ENCODE assay signal across 23 cellular contexts in the genomic region with DNA sequence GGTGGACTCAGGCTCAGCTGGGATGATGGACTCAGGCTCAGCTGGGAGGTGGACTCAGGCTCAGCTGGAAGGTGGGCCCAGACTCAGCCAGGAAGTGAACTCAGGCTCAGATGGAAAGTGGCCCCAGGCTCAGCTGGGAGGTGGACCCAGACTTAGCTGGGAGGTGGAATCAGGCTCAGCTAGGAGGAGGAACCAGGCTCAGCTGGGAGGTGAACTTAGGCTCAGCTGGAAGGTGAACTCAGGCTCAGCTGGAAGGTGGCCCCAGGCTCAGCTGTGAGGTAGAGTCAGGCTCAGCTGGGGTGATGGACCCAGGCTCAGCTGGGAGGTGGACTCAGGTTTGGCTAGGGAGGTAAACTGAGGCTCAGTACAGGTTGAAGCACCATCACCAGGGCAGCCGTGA. TPM values are rescaled to one million over a fixed set of nuclear protein-coding genes. Genes with fewer than 3 reads are reported as not detected.
A peak's percentile ranks its signal among the peaks of the same experiment; 100 is the strongest.
DNase-seq lines count a peak whose midpoint lies in the region; ATAC-seq and TF ChIP-seq lines count a peak whose summit lies in the region.
"Had no signal": no experiment of that assay in that cellular context is flagged by ENCODE, and none has a peak within 500 bp of the region (broad histone marks: within the 10 kb centered on the region; RNA-seq: fewer than 3 reads in every experiment).

No MANE protein-coding gene starts in this region.

- H3K9me3 ChIP-seq in BLaER1 (no peaks in the 10 kb centered on the region), body of pancreas (no peaks in the 10 kb centered on the region), prostate gland (no peaks in the 10 kb centered on the region), ascending aorta (no peaks in the 10 kb centered on the region)
- H3K9me3 ChIP-seq: Peyer's patch, SJSA1 had no signal

- intact Hi-C loops in Right ventricle myocardium superior (cut with DNase I) (loop anchor here (10.0 kb wide), 1 partner anchor 183 kb away; no protein-coding TSS in a partner anchor), cardiac septum (cut with DNase I) (no loop called here), body of pancreas (cut with DNase I) (no loop called here), posterior vena cava (cut with DNase I) (no loop called here), prostate gland (cut with DNase I) (no loop called here), ascending aorta (cut with DNase I) (no loop called here)

- TF ChIP-seq POLR2A in body of pancreas (IDR thresholded peaks at IDR 0.05) (no peak), prostate gland (IDR thresholded peaks at IDR 0.05) (no peak)

- no peak for TF ChIP-seq CTCF in body of pancreas (IDR thresholded peaks at IDR 0.05)
- no peak for TF ChIP-seq CTCF in prostate gland (IDR thresholded peaks at IDR 0.05)
- TF ChIP-seq CTCF in ascending aorta (IDR thresholded peaks at IDR 0.05), result no peak

- no peak for ATAC-seq in Right ventricle myocardium superior (ENCODE audit: poor library complexity)
- no peak for ATAC-seq in body of pancreas
- no peak for ATAC-seq in GM18907 (IDR thresholded peaks at IDR 0.05; ENCODE audit: unreplicated experiment)
- ATAC-seq: CD8-positive, alpha-beta T cell; HCT116 had no signal

- H3K4me3 ChIP-seq in BLaER1, result no peak overlapping the region
- H3K4me3 ChIP-seq in body of pancreas, result no peak overlapping the region
- no peak overlapping the region for H3K4me3 ChIP-seq in prostate gland
- H3K4me3 ChIP-seq in ascending aorta, result no peak overlapping the region
- H3K4me3 ChIP-seq: Peyer's patch, SJSA1 had no signal

- peak overlapping the region; percentile 98 for H3K4me2 ChIP-seq in BLaER1
- H3K4me2 ChIP-seq: KMS-11 had no signal

- H3K27ac ChIP-seq in BLaER1, result 0 out of 2 replicates have a peak overlapping the region, but pooled peaks have one; percentile 35
- H3K27ac ChIP-seq in body of pancreas, result no peak overlapping the region
- no peak overlapping the region for H3K27ac ChIP-seq in prostate gland
- no peak overlapping the region for H3K27ac ChIP-seq in ascending aorta
- H3K27ac ChIP-seq: KMS-11, Peyer's patch, SJSA1 had no signal

- H3K9ac ChIP-seq in BLaER1, result no peak overlapping the region
- H3K9ac ChIP-seq: KMS-11 had no signal

- 55% methylated on average over 1 of the region's 1 CpG; no CpG with 5 or more reads in 1 of the 2 donors for WGBS in body of pancreas, 2 donors
- 87% methylated on average over 1 of the region's 1 CpG for WGBS in prostate gland

- H4K20me1 ChIP-seq in BLaER1, result no peaks in the 10 kb centered on the region

- DNase-seq in Right ventricle myocardium superior (peak; percentile 22), cardiac septum (ENCODE audit: low spot score) (no peak), body of pancreas (peak in 3 of 4 donors; percentile 0 to 6 (median 3)), posterior vena cava (ENCODE audit: low spot score) (peak; percentile 60), prostate gland (ENCODE audit: low spot score) (no peak), ascending aorta (ENCODE audit: low spot score in 2 of 2) (no peak)
- DNase-seq: CD8-positive, alpha-beta T cell; GOT3; IMR-90; MV-4-11; NCI-H1105 treated with DMSO at 0.1 percent for 48 hours; NCI-H1694; NCI-H2081; NCI-H2171 treated with DMSO at 0.1 percent for 48 hours; NCI-H524 treated with DMSO at 0.1 percent for 48 hours; NCI-H82 had no signal

- peaks cover 85% of the 10 kb centered on the region for H3K4me1 ChIP-seq in BLaER1
- no peaks in the 10 kb centered on the region for H3K4me1 ChIP-seq in body of pancreas
- H3K4me1 ChIP-seq in prostate gland (replicated peaks), result no peaks in the 10 kb centered on the region
- H3K4me1 ChIP-seq in ascending aorta, result no peaks in the 10 kb centered on the region
- H3K4me1 ChIP-seq: Peyer's patch, SJSA1 had no signal

- H3K36me3 ChIP-seq in BLaER1 (no peaks in the 10 kb centered on the region), body of pancreas (replicated peaks in 1 of 2; ENCODE audit: insufficient read depth in 1 of 2, low read depth in 2 of 2) (no peaks in the 10 kb centered on the region), prostate gland (no peaks in the 10 kb centered on the region), ascending aorta (no peaks in the 10 kb centered on the region)
- H3K36me3 ChIP-seq: Peyer's patch, SJSA1 had no signal

- H3K27me3 ChIP-seq in BLaER1, result no peaks in the 10 kb centered on the region
- no peaks in the 10 kb centered on the region for H3K27me3 ChIP-seq in body of pancreas
- H3K27me3 ChIP-seq in prostate gland (replicated peaks; ENCODE audit: insufficient read depth), result peaks cover 3% of the 10 kb centered on the region
- H3K27me3 ChIP-seq in ascending aorta, result no peaks in the 10 kb centered on the region
- H3K27me3 ChIP-seq: Peyer's patch had no signal

RNA-seq across cellular contexts. Expression of a gene that starts 21.8 kb away (rescaled TPM):
- total RNA-seq in Right ventricle myocardium superior (42.5 TPM), cardiac septum (67.8 TPM), body of pancreas (10 to 100 TPM in 1 of 2 donors, not detected in 1; 19.4 TPM), posterior vena cava (1 to 10 TPM; 1.4 to 5.9 TPM), prostate gland (under 1 TPM in 1 of 2 donors, not detected in 1; 0.32 TPM), ascending aorta (0.21 TPM)
- total RNA-seq: A172; CD8-positive, alpha-beta T cell; IMR-90; SJSA1 had no signal

RNA-seq across cellular contexts. Expression of a gene that starts 46.8 kb away (rescaled TPM):
- total RNA-seq in Right ventricle myocardium superior, result not detected
- 0.89 TPM for total RNA-seq in cardiac septum
- total RNA-seq in body of pancreas, result 1 to 10 TPM; 2.6 to 9.6 TPM
- total RNA-seq in posterior vena cava, result under 1 TPM in 1 of 2 donors, not detected in 1; 0.38 TPM
- 1 to 10 TPM; 1.4 to 6.0 TPM for total RNA-seq in prostate gland
- total RNA-seq in ascending aorta, result not detected
- total RNA-seq: A172; CD8-positive, alpha-beta T cell; IMR-90; SJSA1 had no signal

Comparison
In these comparisons a context has a peak if more than half of its experiments do, and no peak if none do; other contexts are left out.
1. DNase-seq: peak in Right ventricle myocardium superior (single experiment), body of pancreas (3 of 4) and posterior vena cava (single experiment); none in cardiac septum (single experiment), prostate gland (single experiment) and ascending aorta (0 of 2).